ENCODE assay signal across 35 cellular contexts in the genomic region with DNA sequence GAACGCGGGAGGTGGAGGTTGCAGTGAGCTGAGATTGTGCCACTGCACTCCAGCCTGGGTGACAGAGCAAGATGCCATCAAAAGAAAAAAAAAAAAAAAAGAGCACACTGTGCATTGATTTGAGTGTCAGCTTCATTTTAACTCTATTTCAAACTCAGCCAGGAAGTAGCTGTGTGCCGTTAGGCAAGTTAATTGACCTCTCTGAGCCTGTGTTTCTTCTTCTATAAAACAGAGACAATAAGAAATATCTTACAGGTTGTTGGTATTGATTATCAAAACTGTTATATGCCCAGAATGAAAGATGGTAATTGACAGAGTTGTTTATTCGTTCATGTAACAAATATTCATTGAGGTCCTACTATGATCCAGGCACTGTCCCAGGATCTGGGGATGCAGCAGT.
"Had no signal": no experiment of that assay in that cellular context is flagged by ENCODE, and none has a peak within 500 bp of the region (broad histone marks: within the 10 kb centered on the region; RNA-seq: fewer than 3 reads in every experiment).

No MANE protein-coding gene starts in this region.

- H3K27me3 ChIP-seq: MG63 had no signal

- DNase-seq: Kasumi-1, MG63, MM.1S, MV-4-11, NCI-H1048, NCI-H1092, NCI-H1092 treated with DMSO at 0.1 percent for 48 hours, NCI-H1105, NCI-H1105 treated with DMSO at 0.1 percent for 48 hours, NCI-H1417, NCI-H1417 treated with DMSO at 0.1 percent for 48 hours, NCI-H1436, NCI-H1436 treated with DMSO at 0.1 percent for 48 hours, NCI-H146, NCI-H1694, NCI-H1694 treated with DMSO at 0.1 percent for 48 hours, NCI-H187, NCI-H187 treated with DMSO at 0.1 percent for 48 hours, NCI-H1930, NCI-H2029, NCI-H2029 treated with DMSO at 0.1 percent for 48 hours, NCI-H2081, NCI-H2081 treated with DMSO at 0.1 percent for 48 hours, NCI-H2107, NCI-H2171, NCI-H2171 treated with DMSO at 0.1 percent for 48 hours, NCI-H2227 treated with DMSO at 0.1 percent for 48 hours, NCI-H226, NCI-H345, NCI-H446, NCI-H446 treated with DMSO at 0.1 percent for 48 hours, NCI-H510A, NCI-H510A treated with DMSO at 0.1 percent for 48 hours, NCI-H524, NCI-H524 treated with DMSO at 0.1 percent for 48 hours had no signal

- H3K4me3 ChIP-seq: MG63 had no signal

- H3K36me3 ChIP-seq: MG63 had no signal

- H3K9me3 ChIP-seq: MG63 had no signal
